1 cellular context compared by ENCODE assay signal in genomic region chr5:178295589-178295988, GRCh38.
TF ChIP-seq lines count a peak whose summit lies in the region.

No MANE protein-coding gene starts in this region.

TF ChIP-seq in HEK293, 187 proteins besides CTCF, POLR2A, EP300 and RAD21 (continued from another document):
- TF ChIP-seq PRDM2 (tag by site-specific recombination; IDR thresholded peaks at IDR 0.05; ENCODE audit: borderline replicate concordance), result no peak
- TF ChIP-seq, protein P1, sequence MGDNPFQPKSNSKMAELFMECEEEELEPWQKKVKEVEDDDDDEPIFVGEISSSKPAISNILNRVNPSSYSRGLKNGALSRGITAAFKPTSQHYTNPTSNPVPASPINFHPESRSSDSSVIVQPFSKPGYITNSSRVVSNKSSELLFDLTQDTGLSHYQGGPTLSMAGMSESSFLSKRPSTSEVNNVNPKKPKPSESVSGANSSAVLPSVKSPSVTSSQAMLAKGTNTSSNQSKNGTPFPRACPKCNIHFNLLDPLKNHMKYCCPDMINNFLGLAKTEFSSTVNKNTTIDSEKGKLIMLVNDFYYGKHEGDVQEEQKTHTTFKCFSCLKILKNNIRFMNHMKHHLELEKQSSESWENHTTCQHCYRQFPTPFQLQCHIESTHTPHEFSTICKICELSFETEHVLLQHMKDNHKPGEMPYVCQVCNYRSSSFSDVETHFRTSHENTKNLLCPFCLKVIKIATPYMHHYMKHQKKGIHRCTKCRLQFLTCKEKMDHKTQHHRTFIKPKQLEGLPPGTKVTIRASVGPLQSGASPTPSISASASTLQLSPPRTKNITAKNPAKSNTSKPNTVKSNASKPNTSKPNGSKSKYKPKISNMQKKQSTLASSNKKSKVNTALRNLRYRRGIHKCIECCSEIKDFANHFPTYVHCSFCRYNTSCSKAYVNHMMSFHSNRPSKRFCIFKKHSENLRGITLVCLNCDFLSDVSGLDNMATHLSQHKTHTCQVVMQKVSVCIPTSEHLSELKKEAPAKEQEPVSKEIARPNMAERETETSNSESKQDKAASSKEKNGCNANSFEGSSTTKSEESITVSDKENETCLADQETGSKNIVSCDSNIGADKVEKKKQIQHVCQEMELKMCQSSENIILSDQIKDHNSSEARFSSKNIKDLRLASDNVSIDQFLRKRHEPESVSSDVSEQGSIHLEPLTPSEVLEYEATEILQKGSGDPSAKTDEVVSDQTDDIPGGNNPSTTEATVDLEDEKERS (tag by site-specific recombination; IDR thresholded peaks at IDR 0.05), result 0 out of 2 replicates have a peak, but pooled peaks have one; percentile 58
- TF ChIP-seq, protein P2, sequence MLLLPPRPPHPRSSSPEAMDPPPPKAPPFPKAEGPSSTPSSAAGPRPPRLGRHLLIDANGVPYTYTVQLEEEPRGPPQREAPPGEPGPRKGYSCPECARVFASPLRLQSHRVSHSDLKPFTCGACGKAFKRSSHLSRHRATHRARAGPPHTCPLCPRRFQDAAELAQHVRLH (tag by site-specific recombination; IDR thresholded peaks at IDR 0.05), result peak; percentile 96
- no peak for TF ChIP-seq ZXDB (tag by site-specific recombination; IDR thresholded peaks at IDR 0.05)
- TF ChIP-seq HOXA7 (CRISPR knock-in tag; IDR thresholded peaks at IDR 0.05; ENCODE audit: borderline replicate concordance), result no peak
- no peak for TF ChIP-seq ZBTB48 (tag by site-specific recombination; IDR thresholded peaks at IDR 0.05)
- no peak for TF ChIP-seq ZNF544 (tag by site-specific recombination; IDR thresholded peaks at IDR 0.05)
- TF ChIP-seq GFI1B (tag by site-specific recombination; IDR thresholded peaks at IDR 0.05), result no peak
- TF ChIP-seq ZNF23 (tag by site-specific recombination; IDR thresholded peaks at IDR 0.05; ENCODE audit: borderline replicate concordance), result no peak
- TF ChIP-seq ZNF248 (tag by site-specific recombination; IDR thresholded peaks at IDR 0.05), result no peak
- TF ChIP-seq KLF8 (tag by site-specific recombination; IDR thresholded peaks at IDR 0.05), result no peak
- TF ChIP-seq PRDM4 (tag by site-specific recombination; IDR thresholded peaks at IDR 0.05), result no peak
- TF ChIP-seq ZNF223 (tag by site-specific recombination; IDR thresholded peaks at IDR 0.05), result no peak
- no peak for TF ChIP-seq ZBTB21 (tag by site-specific recombination; IDR thresholded peaks at IDR 0.05)
- no peak for TF ChIP-seq ZNF624 (tag by site-specific recombination; IDR thresholded peaks at IDR 0.05)
